ENCODE assay signal across 1 cellular context in genomic region chr11:57735655-57736298, GRCh38.
TF ChIP-seq lines count a peak whose summit lies in the region.

No MANE protein-coding gene starts in this region.

TF ChIP-seq in K562, 482 proteins besides CTCF, POLR2A, EP300 and RAD21 (continued from another document and continues in another):
- TF ChIP-seq, protein P1, sequence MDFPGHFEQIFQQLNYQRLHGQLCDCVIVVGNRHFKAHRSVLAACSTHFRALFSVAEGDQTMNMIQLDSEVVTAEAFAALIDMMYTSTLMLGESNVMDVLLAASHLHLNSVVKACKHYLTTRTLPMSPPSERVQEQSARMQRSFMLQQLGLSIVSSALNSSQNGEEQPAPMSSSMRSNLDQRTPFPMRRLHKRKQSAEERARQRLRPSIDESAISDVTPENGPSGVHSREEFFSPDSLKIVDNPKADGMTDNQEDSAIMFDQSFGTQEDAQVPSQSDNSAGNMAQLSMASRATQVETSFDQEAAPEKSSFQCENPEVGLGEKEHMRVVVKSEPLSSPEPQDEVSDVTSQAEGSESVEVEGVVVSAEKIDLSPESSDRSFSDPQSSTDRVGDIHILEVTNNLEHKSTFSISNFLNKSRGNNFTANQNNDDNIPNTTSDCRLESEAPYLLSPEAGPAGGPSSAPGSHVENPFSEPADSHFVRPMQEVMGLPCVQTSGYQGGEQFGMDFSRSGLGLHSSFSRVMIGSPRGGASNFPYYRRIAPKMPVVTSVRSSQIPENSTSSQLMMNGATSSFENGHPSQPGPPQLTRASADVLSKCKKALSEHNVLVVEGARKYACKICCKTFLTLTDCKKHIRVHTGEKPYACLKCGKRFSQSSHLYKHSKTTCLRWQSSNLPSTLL (IDR thresholded peaks at IDR 0.05): no peak
- TF ChIP-seq KDM4B (IDR thresholded peaks at IDR 0.05; ENCODE audit: borderline replicate concordance in 2 of 2, low read depth in 1 of 2) (no peak), EP400 (IDR thresholded peaks at IDR 0.05) (peak; percentile 50; the same call in 1 of the 2 replicates), ZNF41 (CRISPR knock-in tag; conservative IDR thresholded peaks at IDR 0.05) (no peak), NFIX (CRISPR knock-in tag; IDR thresholded peaks at IDR 0.05; ENCODE audit: low read depth) (no peak), SETDB1 (IDR thresholded peaks at IDR 0.05; ENCODE audit: low read length) (no peak), TFE3 (CRISPR knock-in tag; IDR thresholded peaks at IDR 0.05) (no peak), UBTF (IDR thresholded peaks at IDR 0.05; ENCODE audit: borderline replicate concordance in 1 of 2, low read depth in 2 of 2, low read length in 2 of 2) (no peak), ZNF280A (IDR thresholded peaks at IDR 0.05; ENCODE audit: low read depth, partially characterized antibody) (no peak), ARNT (IDR thresholded peaks at IDR 0.05) (0 out of 4 replicates have a peak, but pooled peaks of 1 of the 2 experiments have one; percentile 38), TRIM24 (IDR thresholded peaks at IDR 0.05) (0 out of 4 replicates have a peak, but pooled peaks of 1 of the 2 experiments have one; percentile 20), ZNF224 (CRISPR knock-in tag; IDR thresholded peaks at IDR 0.05) (no peak), GTF2A2 (tag; IDR thresholded peaks at IDR 0.05) (no peak), CBFB (CRISPR knock-in tag; IDR thresholded peaks at IDR 0.05) (no peak), MEIS2 (IDR thresholded peaks at IDR 0.05; ENCODE audit: partially characterized antibody) (peak; percentile 53), SPI1 (IDR thresholded peaks at IDR 0.05; ENCODE audit: borderline replicate concordance, low read depth, low read length) (no peak), SIN3A (IDR thresholded peaks at IDR 0.05; ENCODE audit: borderline replicate concordance in 2 of 2, control insufficient read depth in 1 of 2, low read depth in 2 of 2, low read length in 2 of 2) (peak in 1 of 2 experiments; percentile 11; a peak in 1 of 4 replicates), TCF3 (CRISPR knock-in tag; IDR thresholded peaks at IDR 0.05) (peak; percentile 55), KLF6 (CRISPR knock-in tag; IDR thresholded peaks at IDR 0.05; ENCODE audit: borderline replicate concordance) (peak; percentile 17; the same call in 1 of the 2 replicates), ZBTB2 (IDR thresholded peaks at IDR 0.05) (no peak), HLTF (IDR thresholded peaks at IDR 0.05) (no peak), MEF2D (tag; conservative IDR thresholded peaks at IDR 0.05; ENCODE audit: low read depth) (0 out of 2 replicates have a peak, but pooled peaks have one; percentile 21), C11orf30 (IDR thresholded peaks at IDR 0.05; ENCODE audit: low read depth) (no peak), DPF2 (IDR thresholded peaks at IDR 0.05) (peak; percentile 69), TOE1 (IDR thresholded peaks at IDR 0.05; ENCODE audit: borderline replicate concordance) (0 out of 2 replicates have a peak, but pooled peaks have one; percentile 59), TOE1 (CRISPR knock-in tag; IDR thresholded peaks at IDR 0.05; ENCODE audit: borderline replicate concordance, low read depth) (no peak), TAL1 (IDR thresholded peaks at IDR 0.05) (peak; percentile 34; the same call in 1 of the 2 replicates), RAD51 (IDR thresholded peaks at IDR 0.05; ENCODE audit: borderline replicate concordance, low read depth) (peak; percentile 32; the same call in 1 of the 2 replicates), MTA2 (IDR thresholded peaks at IDR 0.05; ENCODE audit: low read depth) (no peak), THAP7 (CRISPR knock-in tag; IDR thresholded peaks at IDR 0.05) (no peak), NRF1 (conservative IDR thresholded peaks at IDR 0.05 in 1 of 2, IDR thresholded peaks at IDR 0.05 in 1 of 2) (peak; percentile 62 to 66), THRAP3 (IDR thresholded peaks at IDR 0.05; ENCODE audit: borderline replicate concordance) (no peak), ZNF24 (IDR thresholded peaks at IDR 0.05) (peak; percentile 70; the same call in 1 of the 2 replicates), ZNF197 (CRISPR knock-in tag; IDR thresholded peaks at IDR 0.05; ENCODE audit: low read depth) (no peak), ZBTB11 (CRISPR knock-in tag; IDR thresholded peaks at IDR 0.05) (peak in 1 of 3 experiments; percentile 68; a peak in 1 of 6 replicates), CEBPG (CRISPR knock-in tag; IDR thresholded peaks at IDR 0.05) (peak; percentile 85), CEBPG (tag; conservative IDR thresholded peaks at IDR 0.05 in 1 of 2, IDR thresholded peaks at IDR 0.05 in 1 of 2) (no peak)
- TF ChIP-seq, protein P2, sequence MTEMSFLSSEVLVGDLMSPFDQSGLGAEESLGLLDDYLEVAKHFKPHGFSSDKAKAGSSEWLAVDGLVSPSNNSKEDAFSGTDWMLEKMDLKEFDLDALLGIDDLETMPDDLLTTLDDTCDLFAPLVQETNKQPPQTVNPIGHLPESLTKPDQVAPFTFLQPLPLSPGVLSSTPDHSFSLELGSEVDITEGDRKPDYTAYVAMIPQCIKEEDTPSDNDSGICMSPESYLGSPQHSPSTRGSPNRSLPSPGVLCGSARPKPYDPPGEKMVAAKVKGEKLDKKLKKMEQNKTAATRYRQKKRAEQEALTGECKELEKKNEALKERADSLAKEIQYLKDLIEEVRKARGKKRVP (CRISPR knock-in tag; IDR thresholded peaks at IDR 0.05): peak; percentile 60; the same call in 1 of the 2 replicates
- TF ChIP-seq, protein P3, sequence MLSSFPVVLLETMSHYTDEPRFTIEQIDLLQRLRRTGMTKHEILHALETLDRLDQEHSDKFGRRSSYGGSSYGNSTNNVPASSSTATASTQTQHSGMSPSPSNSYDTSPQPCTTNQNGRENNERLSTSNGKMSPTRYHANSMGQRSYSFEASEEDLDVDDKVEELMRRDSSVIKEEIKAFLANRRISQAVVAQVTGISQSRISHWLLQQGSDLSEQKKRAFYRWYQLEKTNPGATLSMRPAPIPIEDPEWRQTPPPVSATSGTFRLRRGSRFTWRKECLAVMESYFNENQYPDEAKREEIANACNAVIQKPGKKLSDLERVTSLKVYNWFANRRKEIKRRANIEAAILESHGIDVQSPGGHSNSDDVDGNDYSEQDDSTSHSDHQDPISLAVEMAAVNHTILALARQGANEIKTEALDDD (IDR thresholded peaks at IDR 0.05): peak; percentile 100
- TF ChIP-seq, protein P4, sequence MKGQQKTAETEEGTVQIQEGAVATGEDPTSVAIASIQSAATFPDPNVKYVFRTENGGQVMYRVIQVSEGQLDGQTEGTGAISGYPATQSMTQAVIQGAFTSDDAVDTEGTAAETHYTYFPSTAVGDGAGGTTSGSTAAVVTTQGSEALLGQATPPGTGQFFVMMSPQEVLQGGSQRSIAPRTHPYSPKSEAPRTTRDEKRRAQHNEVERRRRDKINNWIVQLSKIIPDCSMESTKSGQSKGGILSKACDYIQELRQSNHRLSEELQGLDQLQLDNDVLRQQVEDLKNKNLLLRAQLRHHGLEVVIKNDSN (CRISPR knock-in tag; IDR thresholded peaks at IDR 0.05): peak; percentile 37; the same call in 1 of the 2 replicates
- TF ChIP-seq, protein P5, sequence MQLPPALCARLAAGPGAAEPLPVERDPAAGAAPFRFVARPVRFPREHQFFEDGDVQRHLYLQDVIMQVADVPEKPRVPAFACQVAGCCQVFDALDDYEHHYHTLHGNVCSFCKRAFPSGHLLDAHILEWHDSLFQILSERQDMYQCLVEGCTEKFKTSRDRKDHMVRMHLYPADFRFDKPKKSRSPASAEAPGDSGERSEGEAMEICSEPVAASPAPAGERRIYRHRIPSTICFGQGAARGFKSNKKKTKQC (CRISPR knock-in tag; IDR thresholded peaks at IDR 0.05): no peak
